Comparison of ENCODE assay signal across 8 cellular contexts in the genomic region with DNA sequence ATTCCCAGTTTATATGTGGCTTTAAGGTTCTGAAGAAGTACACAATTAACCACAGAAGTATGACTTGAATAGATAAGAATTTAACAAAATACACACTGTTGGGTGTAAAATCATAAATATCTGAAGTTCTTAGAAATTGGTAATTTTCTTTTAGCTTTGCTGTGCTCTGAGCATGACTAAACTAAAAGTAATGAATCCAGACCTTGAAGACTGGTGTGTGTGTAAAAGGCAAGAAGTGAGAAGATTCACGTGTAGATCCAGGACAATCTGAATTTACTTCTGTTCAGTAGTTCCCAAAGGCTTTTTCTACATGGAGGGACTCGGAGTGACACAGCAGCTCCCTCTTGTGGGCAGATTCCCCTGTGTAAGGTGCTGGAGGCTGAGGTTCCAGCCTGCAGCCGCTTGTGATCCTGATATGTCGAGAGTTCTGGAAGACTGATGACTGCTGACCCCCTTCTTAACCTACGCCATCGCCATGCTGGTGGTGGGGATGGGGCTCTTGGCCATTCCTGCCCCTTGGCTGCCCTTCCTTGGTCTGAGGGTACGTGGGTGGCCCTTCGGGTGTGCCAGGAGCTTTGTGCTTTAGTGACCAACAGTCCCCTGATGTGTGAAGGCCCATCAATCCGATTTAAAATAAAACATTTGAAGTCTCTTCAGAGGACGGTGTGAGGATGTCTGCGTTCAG.
DNase-seq lines count a peak whose midpoint lies in the region; ATAC-seq and TF ChIP-seq lines count a peak whose summit lies in the region.

No MANE protein-coding gene starts in this region.

- H3K4ac ChIP-seq in trophoblast cell (ENCODE audit: low read depth, low read length) = no peak overlapping the region

- H3K36me3 ChIP-seq in trophoblast cell (ENCODE audit: control insufficient read depth in 1 of 2, insufficient read depth in 2 of 2, low read length in 2 of 2) (peaks cover 7 to 11% of the 10 kb centered on the region in 2 experiments), upper lobe of right lung (no peaks in the 10 kb centered on the region)

- H2AFZ ChIP-seq in trophoblast cell (ENCODE audit: insufficient read depth, low read length, poor library complexity) = no peak overlapping the region

- H2BK12ac ChIP-seq in trophoblast cell (ENCODE audit: low read length) = no peak overlapping the region

- peaks cover 2% of the 10 kb centered on the region for H3K9me3 ChIP-seq in trophoblast cell (ENCODE audit: insufficient read depth, low read depth, low read length)
- H3K9me3 ChIP-seq in upper lobe of right lung = no peaks in the 10 kb centered on the region

- CTCF ChIA-PET in activated naive CD4-positive, alpha-beta T cell treated with anti-CD3 and anti-CD28 coated beads for 36 hours (lab: Charles Lee) = interaction anchor here (0.6 to 6.9 kb wide), 44 partner anchors 9 to 711 kb away, joined by 3 to 112 read pairs (median 4); partner anchors contain the start of gene PTTG1IP

- H3K4me1 ChIP-seq in trophoblast cell (ENCODE audit: control insufficient read depth in 1 of 2, insufficient read depth in 2 of 2, low read length in 2 of 2) = peaks cover 0 to 2% of the 10 kb centered on the region in 2 experiments
- peaks cover 13% of the 10 kb centered on the region for H3K4me1 ChIP-seq in upper lobe of right lung

- peak; percentile 47 for DNase-seq in DMS53 treated with DMSO at 0.1 percent for 48 hours (lab: John Stamatoyannopoulos, UW; ENCODE audit: unreplicated experiment)
- DNase-seq in LHCN-M2 (ENCODE audit: low read depth) = peak; percentile 87
- DNase-seq in SIG-M5 treated with dmso at 0.1 percent for 504 hours (lab: John Stamatoyannopoulos, UW; ENCODE audit: unreplicated experiment) = peak; percentile 78
- peak; percentile 85 for DNase-seq in activated naive CD4-positive, alpha-beta T cell treated with anti-CD3 and anti-CD28 coated beads for 36 hours
- DNase-seq in glomerular visceral epithelial cell (ENCODE audit: extremely low spot score) = peak; percentile 87
- peak; percentile 80 to 92 for DNase-seq in trophoblast cell
- peak; percentile 81 for DNase-seq in upper lobe of right lung

- H3K4me3 ChIP-seq in trophoblast cell (ENCODE audit: low read depth, low read length) = no peak overlapping the region
- H3K4me3 ChIP-seq in upper lobe of right lung = no peak overlapping the region

- no peak overlapping the region for H3K4me3 Mint-ChIP-seq in activated naive CD4-positive, alpha-beta T cell treated with anti-CD3 and anti-CD28 coated beads for 36 hours

- H2BK120ac ChIP-seq in trophoblast cell (ENCODE audit: insufficient read depth, low read length, poor library complexity) = no peak overlapping the region

- H3K14ac ChIP-seq in trophoblast cell (ENCODE audit: low read length) = no peak overlapping the region

- H3K36me3 Mint-ChIP-seq in activated naive CD4-positive, alpha-beta T cell treated with anti-CD3 and anti-CD28 coated beads for 36 hours (ENCODE audit: low read depth) = no peaks in the 10 kb centered on the region

- H3K27me3 ChIP-seq in trophoblast cell (ENCODE audit: insufficient read depth, low read length) (no peaks in the 10 kb centered on the region), upper lobe of right lung (no peaks in the 10 kb centered on the region)

- peak; percentile 82 for TF ChIP-seq CTCF in upper lobe of right lung (IDR thresholded peaks at IDR 0.05)

- H3K27ac Mint-ChIP-seq in activated naive CD4-positive, alpha-beta T cell treated with anti-CD3 and anti-CD28 coated beads for 36 hours = no peak overlapping the region

- no peak overlapping the region for H4K91ac ChIP-seq in trophoblast cell (ENCODE audit: low read depth, low read length)

- no peak overlapping the region for H3K4me2 ChIP-seq in trophoblast cell (ENCODE audit: low read length)

- H3K23ac ChIP-seq in trophoblast cell (ENCODE audit: low read length) = no peak overlapping the region

- no peaks in the 10 kb centered on the region for H3K27me3 Mint-ChIP-seq in activated naive CD4-positive, alpha-beta T cell treated with anti-CD3 and anti-CD28 coated beads for 36 hours (ENCODE audit: low read depth)

- no peak overlapping the region for H3K9ac ChIP-seq in trophoblast cell (ENCODE audit: low read length)

- no peak overlapping the region for H2AK5ac ChIP-seq in trophoblast cell (ENCODE audit: low read length)

- no CpG with 5 or more reads among the region's 11 CpGs for WGBS in trophoblast cell (ENCODE audit: extremely low coverage, insufficient coverage, insufficient read length)

- no peak overlapping the region for H4K12ac ChIP-seq in trophoblast cell (ENCODE audit: low read depth, low read length)

- no peak overlapping the region for H3K27ac ChIP-seq in trophoblast cell (ENCODE audit: low read depth, low read length)
- no peak overlapping the region for H3K27ac ChIP-seq in upper lobe of right lung

- H3K79me1 ChIP-seq in trophoblast cell (ENCODE audit: low read length) = no peaks in the 10 kb centered on the region

- H2BK5ac ChIP-seq in trophoblast cell (ENCODE audit: low read depth, low read length, poor library complexity) = no peak overlapping the region

- intact Hi-C loops in activated naive CD4-positive, alpha-beta T cell treated with anti-CD3 and anti-CD28 coated beads for 36 hours (cut with micrococcal nuclease) = loop anchor here (1.0 kb wide), 1 partner anchor 188 kb away; no protein-coding TSS in a partner anchor
- intact Hi-C loops in upper lobe of right lung (cut with DNase I) = no loop called here

- ATAC-seq in upper lobe of right lung (peak; percentile 79), GM21423 (IDR thresholded peaks at IDR 0.05; ENCODE audit: unreplicated experiment) (no peak)

- no peaks in the 10 kb centered on the region for H3K79me2 ChIP-seq in trophoblast cell (ENCODE audit: control insufficient read depth, insufficient read depth, low read length, poor library complexity)

- H3K9me3 Mint-ChIP-seq in activated naive CD4-positive, alpha-beta T cell treated with anti-CD3 and anti-CD28 coated beads for 36 hours = no peaks in the 10 kb centered on the region

- no peak overlapping the region for H3K18ac ChIP-seq in trophoblast cell (ENCODE audit: low read length)

- H3K4me1 Mint-ChIP-seq in activated naive CD4-positive, alpha-beta T cell treated with anti-CD3 and anti-CD28 coated beads for 36 hours (ENCODE audit: low read depth) = peaks cover 13% of the 10 kb centered on the region

- H4K8ac ChIP-seq in trophoblast cell (ENCODE audit: low read depth, low read length) = no peak overlapping the region
